ENCODE assay signal across 8 cellular contexts in genomic region chr9:129319938-129320481, GRCh38.
A peak's percentile ranks its signal among the peaks of the same experiment; 100 is the strongest.
DNase-seq lines count a peak whose midpoint lies in the region; TF ChIP-seq lines count a peak whose summit lies in the region.

No MANE protein-coding gene starts in this region.

- no peaks in the 10 kb centered on the region for H3K9me3 ChIP-seq in muscle layer of duodenum (ENCODE audit: control insufficient read depth in 1 of 2, low read length in 2 of 2)
- H3K9me3 ChIP-seq in vagina, result no peaks in the 10 kb centered on the region

- H3K9me3 Mint-ChIP-seq in activated naive CD4-positive, alpha-beta T cell treated with anti-CD3 and anti-CD28 coated beads, Interleukin-2, amount 10 ng/mL, durations not matched to agents 7 days and 5 days, result no peaks in the 10 kb centered on the region

- H3K4me1 ChIP-seq in muscle layer of duodenum (ENCODE audit: control insufficient read depth in 1 of 2, insufficient read depth in 2 of 2, low read length in 2 of 2) (peaks cover 3 to 37% of the 10 kb centered on the region in 2 donors), vagina (peaks cover 83% of the 10 kb centered on the region)

- CTCF ChIA-PET in activated naive CD4-positive, alpha-beta T cell treated with anti-CD3 and anti-CD28 coated beads, Interleukin-2, amount 10 ng/mL, durations not matched to agents 7 days and 5 days (lab: Charles Lee), result interaction anchor here (0.7 to 1.8 kb wide), 9 partner anchors 16 to 305 kb away, joined by 3 to 8 read pairs (median 4); no protein-coding TSS in a partner anchor

- H3K27ac ChIP-seq in coronary artery, result peak overlapping the region; percentile 92 to 95
- peak overlapping the region; percentile 39 for H3K27ac ChIP-seq in muscle layer of duodenum (ENCODE audit: low read length)
- peak overlapping the region; percentile 96 for H3K27ac ChIP-seq in vagina

- no peak for TF ChIP-seq POLR2A in vagina (IDR thresholded peaks at IDR 0.05)

- peak; percentile 26 for DNase-seq in activated naive CD4-positive, alpha-beta T cell treated with anti-CD3 and anti-CD28 coated beads, Interleukin-2, amount 10 ng/mL, durations not matched to agents 7 days and 5 days
- DNase-seq in activated naive CD4-positive, alpha-beta T cell treated with anti-CD3 and anti-CD28 coated beads, Interleukin-2, amount 50 U/mL, for 16 hours, result no peak
- DNase-seq in coronary artery (ENCODE audit: low spot score) (peak; percentile 73), vagina (ENCODE audit: extremely low spot score in 2 of 2) (peak in 1 of 2 donors; percentile 87), RKO (ENCODE audit: low spot score) (no peak), hippocampal formation (lab: John Stamatoyannopoulos, UW) (no peak), amygdala (lab: John Stamatoyannopoulos, UW) (no peak)

- H3K27me3 ChIP-seq in muscle layer of duodenum (ENCODE audit: low read depth, low read length) (no peaks in the 10 kb centered on the region), vagina (no peaks in the 10 kb centered on the region)

- peaks cover 18% of the 10 kb centered on the region for H3K4me1 Mint-ChIP-seq in activated naive CD4-positive, alpha-beta T cell treated with anti-CD3 and anti-CD28 coated beads, Interleukin-2, amount 10 ng/mL, durations not matched to agents 7 days and 5 days

- H3K27me3 Mint-ChIP-seq in activated naive CD4-positive, alpha-beta T cell treated with anti-CD3 and anti-CD28 coated beads, Interleukin-2, amount 10 ng/mL, durations not matched to agents 7 days and 5 days, result peaks cover 58% of the 10 kb centered on the region

- no peak overlapping the region for H3K27ac Mint-ChIP-seq in activated naive CD4-positive, alpha-beta T cell treated with anti-CD3 and anti-CD28 coated beads, Interleukin-2, amount 10 ng/mL, durations not matched to agents 7 days and 5 days

- H3K36me3 Mint-ChIP-seq in activated naive CD4-positive, alpha-beta T cell treated with anti-CD3 and anti-CD28 coated beads, Interleukin-2, amount 10 ng/mL, durations not matched to agents 7 days and 5 days, result no peaks in the 10 kb centered on the region

- no peaks in the 10 kb centered on the region for H3K36me3 ChIP-seq in muscle layer of duodenum (ENCODE audit: control insufficient read depth in 1 of 2, insufficient read depth in 2 of 2, low read length in 2 of 2)
- no peaks in the 10 kb centered on the region for H3K36me3 ChIP-seq in vagina

- no peak for TF ChIP-seq CTCF in coronary artery (IDR thresholded peaks at IDR 0.05)
- no peak for TF ChIP-seq CTCF in vagina (IDR thresholded peaks at IDR 0.05)

- intact Hi-C loops in vagina (cut with DNase I), result loop anchor here (5.0 kb wide), 3 partner anchors 143 to 178 kb away; partner anchors contain the start of gene IER5L

- peak overlapping the region; percentile 63 for H3K4me3 Mint-ChIP-seq in activated naive CD4-positive, alpha-beta T cell treated with anti-CD3 and anti-CD28 coated beads, Interleukin-2, amount 10 ng/mL, durations not matched to agents 7 days and 5 days

- H3K4me3 ChIP-seq in coronary artery, result peak overlapping the region; percentile 73
- peak overlapping the region; percentile 35 to 57 for H3K4me3 ChIP-seq in muscle layer of duodenum (ENCODE audit: low read depth in 1 of 2, low read length in 2 of 2)
- H3K4me3 ChIP-seq in vagina, result peak overlapping the region; percentile 48 to 53

Comparison
In these comparisons a context has a peak if more than half of its experiments do, and no peak if none do; other contexts are left out.
1. DNase-seq: peak in activated naive CD4-positive, alpha-beta T cell treated with anti-CD3 and anti-CD28 coated beads, Interleukin-2, amount 10 ng/mL, durations not matched to agents 7 days and 5 days (single experiment) and coronary artery (single experiment); none in activated naive CD4-positive, alpha-beta T cell treated with anti-CD3 and anti-CD28 coated beads, Interleukin-2, amount 50 U/mL, for 16 hours (single experiment), RKO (single experiment), hippocampal formation (0 of 2) and amygdala (0 of 56).
2. H3K27ac ChIP-seq: peak in every context shown above with its lines; median percentile 96 in vagina; 94 in coronary artery; 39 in muscle layer of duodenum.
3. Peak in every context shown above with its lines, with median percentiles within 50 percentile points of each other: H3K4me3 ChIP-seq.